ENCODE assay signal across 17 cellular contexts in genomic region chr21:39050839-39051560, GRCh38.
DNase-seq lines count a peak whose midpoint lies in the region; ATAC-seq and TF ChIP-seq lines count a peak whose summit lies in the region.
"Had no signal": no experiment of that assay in that cellular context is flagged by ENCODE, and none has a peak within 500 bp of the region (broad histone marks: within the 10 kb centered on the region; RNA-seq: fewer than 3 reads in every experiment).

No MANE protein-coding gene starts in this region.

- TF ChIP-seq POLR2A in suprapubic skin (IDR thresholded peaks at IDR 0.05): no peak

- H3K36me3 ChIP-seq in right atrium auricular region (no peaks in the 10 kb centered on the region), suprapubic skin (no peaks in the 10 kb centered on the region)
- H3K36me3 ChIP-seq: cardiac muscle cell, gastroesophageal sphincter had no signal

- H3K4me1 ChIP-seq in right atrium auricular region (peaks cover 0 to 22% of the 10 kb centered on the region in 2 donors), suprapubic skin (peaks cover 40% of the 10 kb centered on the region)
- H3K4me1 ChIP-seq: Caco-2 had no signal

- H3K27ac ChIP-seq in RWPE1 (peak overlapping the region; percentile 94), right atrium auricular region (peak overlapping the region; percentile 29 to 43), suprapubic skin (peak overlapping the region; percentile 67)
- H3K27ac ChIP-seq: cardiac muscle cell, gastroesophageal sphincter had no signal

- H3K4me3 ChIP-seq in right atrium auricular region: no peak overlapping the region
- H3K4me3 ChIP-seq in suprapubic skin: no peak overlapping the region
- H3K4me3 ChIP-seq: cardiac muscle cell, gastroesophageal sphincter had no signal

- no peak for ATAC-seq in GM18873 (IDR thresholded peaks at IDR 0.05; ENCODE audit: low FRiP score, unreplicated experiment)
- ATAC-seq: gastroesophageal sphincter; stimulated activated naive B cell treated with anti-CD40 and anti-IgM and Interleukin-4, amounts not matched to agents 10 μg/mL and 1 μg/mL and 100 μg/mL, for 72 hours had no signal

- TF ChIP-seq EP300 in suprapubic skin (IDR thresholded peaks at IDR 0.05): no peak

- TF ChIP-seq CTCF in RWPE1 (conservative IDR thresholded peaks at IDR 0.05; ENCODE audit: low read depth) (no peak), right atrium auricular region (IDR thresholded peaks at IDR 0.05) (no peak), suprapubic skin (IDR thresholded peaks at IDR 0.05) (no peak)

- H3K9me3 ChIP-seq in right atrium auricular region (no peaks in the 10 kb centered on the region), suprapubic skin (no peaks in the 10 kb centered on the region)
- H3K9me3 ChIP-seq: Caco-2, gastroesophageal sphincter had no signal

- POLR2A ChIA-PET in RWPE1 (lab: Yijun Ruan, JAX; ENCODE audit: low non-redundant PET): interaction anchor here (0.9 kb wide), 1 partner anchor 36 kb away, joined by 3 read pairs; no protein-coding TSS in a partner anchor

- CTCF ChIA-PET in RWPE1 (lab: Yijun Ruan, JAX): interaction anchor here (1.7 kb wide), 1 partner anchor 39 kb away, joined by 3 read pairs; no protein-coding TSS in a partner anchor

- H3K27me3 ChIP-seq in right atrium auricular region: no peaks in the 10 kb centered on the region
- no peaks in the 10 kb centered on the region for H3K27me3 ChIP-seq in suprapubic skin
- H3K27me3 ChIP-seq: cardiac muscle cell, gastroesophageal sphincter had no signal

- WGBS in suprapubic skin: 36% methylated on average over 3 of the region's 3 CpGs

- DNase-seq in EL (peak; percentile 3), RWPE1 (ENCODE audit: low spot score) (no peak), right atrium auricular region (ENCODE audit: low spot score) (no peak), suprapubic skin (ENCODE audit: low spot score in 2 of 2) (no peak), HK-2 (ENCODE audit: unreplicated experiment) (no peak)
- DNase-seq in activated CD4-positive, alpha-beta T cell treated with anti-CD3 and anti-CD28 coated beads, Interleukin-2, amount 50 U/mL, for 1 hour: no peak
- DNase-seq: activated CD8-positive, alpha-beta memory T cell treated with anti-CD3 and anti-CD28 coated beads, Interleukin-2, amount 50 U/mL, for 48 hours; activated effector memory CD4-positive, alpha-beta T cell treated with anti-CD3 and anti-CD28 coated beads, Interleukin-2, amount 50 U/mL, for 16 hours; Caco-2; erythroblast; H7; midbrain; NCI-H1436 treated with DMSO at 0.1 percent for 48 hours; stimulated activated naive B cell treated with anti-CD40 and anti-IgM and Interleukin-4, amounts not matched to agents 10 μg/mL and 1 μg/mL and 100 μg/mL, for 72 hours had no signal

Comparison
In these comparisons a context has a peak if more than half of its experiments do, and no peak if none do; other contexts are left out.
1. H3K27ac ChIP-seq: peak in every context shown above with its lines; median percentile 94 in RWPE1; 67 in suprapubic skin; 36 in right atrium auricular region.